Comparison of ENCODE assay signal across 8 cellular contexts in the genomic region with DNA sequence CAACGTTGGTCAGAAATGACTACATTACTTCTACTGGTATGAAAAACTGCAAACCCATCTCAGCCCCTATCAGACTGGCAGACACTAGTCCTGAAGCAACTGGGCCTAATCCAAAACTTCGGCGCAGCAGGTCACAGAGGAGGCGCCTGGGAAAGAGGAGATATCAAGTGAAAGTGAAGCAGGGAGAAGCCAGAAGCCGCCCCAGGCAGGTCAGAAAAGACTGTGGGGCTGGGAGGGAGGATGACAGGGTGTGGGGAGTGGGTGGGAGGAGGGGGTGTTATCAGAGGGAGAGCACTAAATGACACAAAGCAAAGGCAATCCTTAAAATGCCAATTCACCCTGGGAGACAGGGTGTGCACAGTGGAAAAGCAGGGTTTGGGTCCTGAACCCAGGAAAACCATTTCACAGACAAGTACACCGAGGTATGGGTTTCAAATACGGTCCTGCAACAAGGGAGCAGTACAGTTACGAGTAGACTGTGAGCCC. TPM values are rescaled to one million over a fixed set of nuclear protein-coding genes. Genes with fewer than 3 reads are reported as not detected.
DNase-seq lines count a peak whose midpoint lies in the region; ATAC-seq and TF ChIP-seq lines count a peak whose summit lies in the region.

No MANE protein-coding gene starts in this region.

- H3K36me3 ChIP-seq in NT2/D1 (ENCODE audit: insufficient read depth, insufficient read length, low read length) (peaks cover 22% of the 10 kb centered on the region), body of pancreas (replicated peaks in 1 of 2; ENCODE audit: insufficient read depth in 1 of 2, low read depth in 2 of 2) (no peaks in the 10 kb centered on the region)

- no peaks in the 10 kb centered on the region for H3K9me3 Mint-ChIP-seq in stimulated activated naive CD8-positive, alpha-beta T cell treated with anti-CD3 and anti-CD28 coated beads, Interleukin-15, amount 100 ng/mL, for 72 hours

- no peaks in the 10 kb centered on the region for H3K4me1 ChIP-seq in NT2/D1 (ENCODE audit: insufficient read depth, insufficient read length)
- peaks cover 10% of the 10 kb centered on the region for H3K4me1 ChIP-seq in body of pancreas

- peaks cover 28% of the 10 kb centered on the region for H3K4me1 Mint-ChIP-seq in stimulated activated naive CD8-positive, alpha-beta T cell treated with anti-CD3 and anti-CD28 coated beads, Interleukin-15, amount 100 ng/mL, for 72 hours

- H3K9me3 ChIP-seq in NT2/D1 (ENCODE audit: insufficient read depth, low read length) (no peaks in the 10 kb centered on the region), body of pancreas (no peaks in the 10 kb centered on the region)

- ATAC-seq in body of pancreas, result no peak
- ATAC-seq in stimulated activated naive CD8-positive, alpha-beta T cell treated with anti-CD3 and anti-CD28 coated beads, Interleukin-15, amount 100 ng/mL, for 72 hours, result no peak
- ATAC-seq in GM21723 (IDR thresholded peaks at IDR 0.05; ENCODE audit: unreplicated experiment), result no peak

- H3K4me3 Mint-ChIP-seq in stimulated activated naive CD8-positive, alpha-beta T cell treated with anti-CD3 and anti-CD28 coated beads, Interleukin-15, amount 100 ng/mL, for 72 hours, result peak overlapping the region; percentile 90 to 97

- H3K9ac ChIP-seq in NT2/D1 (ENCODE audit: insufficient read length, low read depth), result peak overlapping the region; percentile 90

- no peak for TF ChIP-seq POLR2A in body of pancreas (IDR thresholded peaks at IDR 0.05)

- intact Hi-C loops in body of pancreas (cut with DNase I), result no loop called here

- no peak for TF ChIP-seq CTCF in body of pancreas (IDR thresholded peaks at IDR 0.05)

- peak overlapping the region; percentile 52 to 74 (median 74) for H3K27ac ChIP-seq in body of pancreas

- peak; percentile 40 for DNase-seq in EH (ENCODE audit: low read depth)
- no peak for DNase-seq in NT2/D1 (ENCODE audit: low read depth, low spot score)
- peak in 2 of 4 donors; percentile 6 to 10 for DNase-seq in body of pancreas
- peak; percentile 13 for DNase-seq in kidney glomerular epithelial cell (lab: John Stamatoyannopoulos, UW)
- DNase-seq in stimulated activated naive CD8-positive, alpha-beta T cell treated with anti-CD3 and anti-CD28 coated beads, Interleukin-15, amount 100 ng/mL, for 72 hours, result peak; percentile 1 to 12
- no peak for DNase-seq in effector CD4-positive, alpha-beta T cell
- no peak for DNase-seq in DMS79 treated with DMSO at 0.1 percent for 48 hours (lab: John Stamatoyannopoulos, UW)

- WGBS in body of pancreas, 2 donors, result 1 to 3% methylated on average over 8 of the region's 8 CpGs

- peak overlapping the region; percentile 91 for H3K4me3 ChIP-seq in NT2/D1 (ENCODE audit: insufficient read length, low read depth)
- H3K4me3 ChIP-seq in body of pancreas, result peak overlapping the region; percentile 79 to 91

- H3K27ac Mint-ChIP-seq in stimulated activated naive CD8-positive, alpha-beta T cell treated with anti-CD3 and anti-CD28 coated beads, Interleukin-15, amount 100 ng/mL, for 72 hours, result peak overlapping the region; percentile 95 to 97

- H3K27me3 ChIP-seq in NT2/D1 (ENCODE audit: insufficient read depth, insufficient read length) (no peaks in the 10 kb centered on the region), body of pancreas (no peaks in the 10 kb centered on the region)

- no peaks in the 10 kb centered on the region for H3K27me3 Mint-ChIP-seq in stimulated activated naive CD8-positive, alpha-beta T cell treated with anti-CD3 and anti-CD28 coated beads, Interleukin-15, amount 100 ng/mL, for 72 hours

RNA-seq across cellular contexts. Expression of a gene that starts 0.7 kb away (rescaled TPM):
- total RNA-seq in body of pancreas, result 10 to 100 TPM; 24.4 to 32.6 TPM

Comparison
In these comparisons a context has a peak if more than half of its experiments do, and no peak if none do; other contexts are left out.
1. DNase-seq: peak in EH (single experiment), kidney glomerular epithelial cell (single experiment) and stimulated activated naive CD8-positive, alpha-beta T cell treated with anti-CD3 and anti-CD28 coated beads, Interleukin-15, amount 100 ng/mL, for 72 hours (2 of 2); none in NT2/D1 (single experiment), effector CD4-positive, alpha-beta T cell (single experiment) and DMS79 treated with DMSO at 0.1 percent for 48 hours (single experiment).